In the genomic region with DNA sequence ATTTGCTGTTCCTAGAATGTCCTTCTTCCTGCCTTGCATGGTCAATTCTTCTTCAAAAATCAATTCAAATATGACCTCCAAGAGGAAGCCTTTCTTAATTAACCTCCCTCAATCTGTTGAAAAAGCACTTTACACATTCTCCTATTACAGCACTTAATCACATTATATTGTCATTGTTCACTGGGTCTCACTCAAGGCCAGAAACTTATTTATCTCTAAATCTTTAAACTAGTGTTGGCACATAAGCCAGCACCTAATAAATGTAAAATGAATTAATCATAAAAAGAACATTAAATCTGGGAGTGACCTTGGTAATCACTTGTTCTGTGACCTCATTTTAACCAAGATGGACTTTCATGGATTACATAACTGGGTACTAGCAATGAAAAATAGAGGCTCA, we compare ENCODE assay signal across 20 cellular contexts.
"Had no signal": no experiment of that assay in that cellular context is flagged by ENCODE, and none has a peak within 500 bp of the region (broad histone marks: within the 10 kb centered on the region; RNA-seq: fewer than 3 reads in every experiment).

No MANE protein-coding gene starts in this region.

- H2AFZ ChIP-seq: neural progenitor cell had no signal

- H3K36me3 ChIP-seq: breast epithelium, esophagus squamous epithelium, heart left ventricle, left ventricle myocardium inferior, neural progenitor cell, tibial artery had no signal

- H3K4me1 ChIP-seq: breast epithelium, neural progenitor cell had no signal

- H3K4me2 ChIP-seq: neural progenitor cell had no signal

- DNase-seq: activated CD4-positive, alpha-beta memory T cell treated with anti-CD3 and anti-CD28 coated beads, Interleukin-2, amount 10 ng/mL, durations not matched to agents 7 days and 5 days; activated CD4-positive, alpha-beta T cell treated with anti-CD3 and anti-CD28 coated beads, Interleukin-2, amount 10 ng/mL, durations not matched to agents 24 days and 14 days; activated gamma-delta T cell; activated T-cell treated with anti-CD3 and anti-CD28 coated beads for 4 hours; effector memory CD4-positive, alpha-beta T cell; esophagus squamous epithelium; heart left ventricle; left ventricle myocardium inferior; naive thymus-derived CD8-positive, alpha-beta T cell; right cardiac atrium; stimulated activated CD4-positive, alpha-beta T cell treated with anti-CD3 and anti-CD28 coated beads, Interleukin-12 subunit alpha, Interleukin-12 subunit beta, amount 100 ng/mL, for 4 hours; stimulated activated CD4-positive, alpha-beta T cell treated with anti-CD3 and anti-CD28 coated beads, Interleukin-4, amount 100 ng/mL, for 4 hours; SW 1271; T-helper 17 cell; tibial artery had no signal

- ATAC-seq: activated CD4-positive, CD25-positive, alpha-beta regulatory T cell treated with anti-CD3 and anti-CD28 coated beads, Interleukin-2, amount 50 U/mL, for 24 hours; heart left ventricle; naive thymus-derived CD8-positive, alpha-beta T cell; right cardiac atrium; T-helper 17 cell had no signal

- FAIRE-seq: astrocyte, colon had no signal

- H3K4me3 ChIP-seq: breast epithelium, esophagus squamous epithelium, heart left ventricle, left ventricle myocardium inferior, neural progenitor cell, tibial artery had no signal

- H3K27me3 ChIP-seq: breast epithelium, esophagus squamous epithelium, heart left ventricle, neural progenitor cell, tibial artery had no signal

- H3K9me3 ChIP-seq: breast epithelium, esophagus squamous epithelium, heart left ventricle, left ventricle myocardium inferior, tibial artery had no signal

- H3K9ac ChIP-seq: neural progenitor cell had no signal

- H3K27ac ChIP-seq: breast epithelium, esophagus squamous epithelium, heart left ventricle, left ventricle myocardium inferior, neural progenitor cell, tibial artery had no signal
